Comparison of ENCODE assay signal across 6 cellular contexts in the genomic region with DNA sequence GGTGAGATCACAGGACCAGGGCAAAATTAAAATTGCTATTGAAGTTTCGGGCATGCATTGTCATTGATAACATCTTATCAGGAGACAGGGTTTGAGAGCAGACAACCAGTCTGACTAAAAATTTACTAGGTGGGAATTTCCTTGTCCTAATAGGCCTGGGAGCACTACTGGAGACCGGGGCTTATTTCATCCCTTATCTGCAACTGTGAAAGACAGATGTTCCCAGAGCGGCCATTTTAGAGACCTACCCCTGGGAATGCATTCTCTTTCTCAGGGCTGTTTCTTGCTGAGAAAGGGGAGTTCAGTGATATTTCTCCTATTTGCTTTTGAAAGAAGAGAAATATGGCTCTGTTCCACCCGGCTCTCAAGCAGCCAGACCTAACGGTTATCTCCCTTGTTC. TPM values are rescaled to one million over a fixed set of nuclear protein-coding genes. Genes with fewer than 3 reads are reported as not detected.
"Had no signal": no experiment of that assay in that cellular context is flagged by ENCODE, and none has a peak within 500 bp of the region (broad histone marks: within the 10 kb centered on the region; RNA-seq: fewer than 3 reads in every experiment).

No MANE protein-coding gene starts in this region.

RNA-seq across cellular contexts. Expression of a gene that starts 2.6 kb away (rescaled TPM):
- total RNA-seq: HepG2, HT-29, HT1080, IMR-90, K562 had no signal
- polyA plus RNA-seq: HepG2, IgD-negative memory B cell, IMR-90, K562 had no signal

RNA-seq across cellular contexts. Expression of a gene that starts 15.2 kb away (rescaled TPM):
- total RNA-seq: HepG2, HT-29, HT1080, IMR-90, K562 had no signal
- polyA plus RNA-seq: HepG2, IgD-negative memory B cell, IMR-90, K562 had no signal

RNA-seq across cellular contexts. Expression of a gene that starts 28.7 kb away (rescaled TPM):
- total RNA-seq: HepG2, HT-29, HT1080, IMR-90, K562 had no signal
- polyA plus RNA-seq: HepG2, IgD-negative memory B cell, IMR-90, K562 had no signal

RNA-seq across cellular contexts. Expression of a gene that starts 40.9 kb away (rescaled TPM):
- total RNA-seq: HepG2, HT-29, HT1080, IMR-90, K562 had no signal
- polyA plus RNA-seq: HepG2, IgD-negative memory B cell, IMR-90, K562 had no signal

RNA-seq across cellular contexts. Expression of a gene that starts 50.9 kb away (rescaled TPM):
- total RNA-seq: HepG2, HT-29, HT1080, IMR-90, K562 had no signal
- polyA plus RNA-seq: HepG2, IgD-negative memory B cell, IMR-90, K562 had no signal
